Comparison of ENCODE assay signal across 8 cellular contexts in genomic region chr5:142012792-142013388, GRCh38. TPM values are rescaled to one million over a fixed set of nuclear protein-coding genes. Genes with fewer than 3 reads are reported as not detected.
DNase-seq lines count a peak whose midpoint lies in the region; ATAC-seq and FAIRE-seq lines count a peak whose summit lies in the region.

TSS of gene GNPDA1 (minus strand) at chr5:142013027. CDS start at chr5:142012035, 992 bp downstream.

- H3K27me3 ChIP-seq in SJSA1 (replicated peaks) (no peaks in the 10 kb centered on the region), neuronal stem cell (ENCODE audit: control insufficient read depth in 3 of 3, insufficient read depth in 3 of 3, low read depth in 1 of 3, low read length in 3 of 3) (no peaks in the 10 kb centered on the region)

- peak within 1 kb of the TSS; percentile 79 for H2BK5ac ChIP-seq in neuronal stem cell (ENCODE audit: low read length)

- H2AFZ ChIP-seq in neuronal stem cell (ENCODE audit: low read length), result peak within 1 kb of the TSS; percentile 77

- H2BK12ac ChIP-seq in neuronal stem cell (ENCODE audit: low read length), result no peak within 1 kb of the TSS

- H3K9me3 ChIP-seq in SJSA1 (replicated peaks) (no peaks in the 10 kb centered on the region), neuronal stem cell (replicated peaks in 1 of 2; ENCODE audit: control insufficient read depth in 2 of 2, insufficient read depth in 1 of 2, low read depth in 1 of 2, low read length in 2 of 2) (no peaks in the 10 kb centered on the region)

- H2BK15ac ChIP-seq in neuronal stem cell (ENCODE audit: low read length), result peak within 1 kb of the TSS; percentile 3

- ATAC-seq in GM19463 (IDR thresholded peaks at IDR 0.05; ENCODE audit: unreplicated experiment), result peak; percentile 63

- FAIRE-seq in frontal cortex (lab: Jason Lieb, UNC), result no peak

- H3K4me3 Mint-ChIP-seq in activated naive CD4-positive, alpha-beta T cell treated with anti-CD3 and anti-CD28 coated beads for 36 hours, result peak within 1 kb of the TSS; percentile 94

- H3K18ac ChIP-seq in neuronal stem cell (ENCODE audit: low read length), result peak within 1 kb of the TSS; percentile 94

- DNase-seq in COLO668 (lab: John Stamatoyannopoulos, UW; ENCODE audit: unreplicated experiment), result peak; percentile 82
- peak; percentile 90 for DNase-seq in HPDE6-E6E7 (ENCODE audit: extremely low spot score)
- DNase-seq in SJSA1 (ENCODE audit: low read depth in 1 of 2, low spot score in 2 of 2), result peak; percentile 52 to 78
- peak; percentile 69 for DNase-seq in activated naive CD4-positive, alpha-beta T cell treated with anti-CD3 and anti-CD28 coated beads for 36 hours
- peak; percentile 91 to 92 for DNase-seq in frontal cortex (ENCODE audit: low spot score in 2 of 2)
- no peak for DNase-seq in neuronal stem cell (ENCODE audit: low spot score)
- peak; percentile 80 for DNase-seq in superior temporal gyrus (ENCODE audit: extremely low spot score)

- peaks cover 76% of the 10 kb centered on the region for H3K4me1 Mint-ChIP-seq in activated naive CD4-positive, alpha-beta T cell treated with anti-CD3 and anti-CD28 coated beads for 36 hours (ENCODE audit: low read depth)

- WGBS in neuronal stem cell (ENCODE audit: extremely low coverage in 2 of 2, insufficient read length in 2 of 2, insufficient replicate concordance in 1 of 2), 2 donors, result no CpG with 5 or more reads among the region's 58 CpGs

- H3K4me2 ChIP-seq in neuronal stem cell (ENCODE audit: insufficient read depth, low read length, poor library complexity, severe bottlenecking), result peak within 1 kb of the TSS; percentile 85

- H3K9me3 Mint-ChIP-seq in activated naive CD4-positive, alpha-beta T cell treated with anti-CD3 and anti-CD28 coated beads for 36 hours, result peaks cover 2% of the 10 kb centered on the region

- H3K4ac ChIP-seq in neuronal stem cell (ENCODE audit: low read length), result no peak within 1 kb of the TSS

- peak within 1 kb of the TSS; percentile 94 for H3K27ac Mint-ChIP-seq in activated naive CD4-positive, alpha-beta T cell treated with anti-CD3 and anti-CD28 coated beads for 36 hours

- peak within 1 kb of the TSS; percentile 49 for H3K4me3 ChIP-seq in SJSA1
- peak within 1 kb of the TSS; percentile 45 to 82 for H3K4me3 ChIP-seq in neuronal stem cell (ENCODE audit: low read length in 2 of 2)

- H3K27ac ChIP-seq in SJSA1 (peak within 1 kb of the TSS; percentile 54), neuronal stem cell (replicated peaks; ENCODE audit: low read length) (peak within 1 kb of the TSS; percentile 8)

- H4K8ac ChIP-seq in neuronal stem cell (ENCODE audit: low read depth, low read length), result peak within 1 kb of the TSS; percentile 90

- no peak within 1 kb of the TSS for H4K91ac ChIP-seq in neuronal stem cell (ENCODE audit: low read depth, low read length, poor library complexity)

- peak within 1 kb of the TSS; percentile 85 for H3K9ac ChIP-seq in neuronal stem cell (ENCODE audit: low read depth, low read length, poor library complexity)

- peak within 1 kb of the TSS; percentile 81 for H3K23ac ChIP-seq in neuronal stem cell (ENCODE audit: low read depth, low read length, poor library complexity)

- intact Hi-C loops in activated naive CD4-positive, alpha-beta T cell treated with anti-CD3 and anti-CD28 coated beads for 36 hours (cut with micrococcal nuclease), result loop anchor here (5.0 to 10.0 kb wide), 2 partner anchors 419 to 1042 kb away; no protein-coding TSS in a partner anchor

- H2AK5ac ChIP-seq in neuronal stem cell (ENCODE audit: low read depth, low read length), result peak within 1 kb of the TSS; percentile 11

- H3K36me3 ChIP-seq in SJSA1 (no peaks in the 10 kb centered on the region; the same call in 1 of the 2 replicates), neuronal stem cell (replicated peaks in 1 of 2; ENCODE audit: control insufficient read depth in 2 of 2, insufficient read depth in 2 of 2, low read length in 2 of 2) (peaks cover 0 to 7% of the 10 kb centered on the region in 2 donors)

- no peak within 1 kb of the TSS for H2BK120ac ChIP-seq in neuronal stem cell (ENCODE audit: low read depth, low read length)

- CTCF ChIA-PET in activated naive CD4-positive, alpha-beta T cell treated with anti-CD3 and anti-CD28 coated beads for 36 hours (lab: Charles Lee), result interaction anchor here (1.5 to 12.7 kb wide), 9 partner anchors 10 to 132 kb away, joined by 3 to 137 read pairs (median 36); partner anchors contain the start of genes NDFIP1 and RNF14

- H3K79me1 ChIP-seq in neuronal stem cell (ENCODE audit: low read depth, low read length), result no peaks in the 10 kb centered on the region

- peak within 1 kb of the TSS; percentile 72 for H3K14ac ChIP-seq in neuronal stem cell (ENCODE audit: low read length)

- peaks cover 41% of the 10 kb centered on the region for H3K36me3 Mint-ChIP-seq in activated naive CD4-positive, alpha-beta T cell treated with anti-CD3 and anti-CD28 coated beads for 36 hours (ENCODE audit: low read depth)

- H3K4me1 ChIP-seq in SJSA1 (replicated peaks), result peaks cover 36% of the 10 kb centered on the region
- peaks cover 0 to 7% of the 10 kb centered on the region in 2 donors for H3K4me1 ChIP-seq in neuronal stem cell (ENCODE audit: control insufficient read depth in 2 of 2, insufficient read depth in 1 of 2, low read depth in 1 of 2, low read length in 2 of 2)

- H3K27me3 Mint-ChIP-seq in activated naive CD4-positive, alpha-beta T cell treated with anti-CD3 and anti-CD28 coated beads for 36 hours (ENCODE audit: low read depth), result no peaks in the 10 kb centered on the region

RNA-seq across cellular contexts. Expression of gene GNPDA1, which starts in this region (rescaled TPM):
- 27.0 and 55.7 TPM in 2 replicates for total RNA-seq in SJSA1 (2014; rRNA removed; shearing (Covaris generic))
- 100 to 1,000 TPM; 250 to 259 TPM for total RNA-seq in activated naive CD4-positive, alpha-beta T cell treated with anti-CD3 and anti-CD28 coated beads for 36 hours
- 16.3 TPM for total RNA-seq in frontal cortex
- polyA plus RNA-seq in neuronal stem cell (2013, experiment 1 of 2), result 83.7 TPM
- polyA plus RNA-seq in neuronal stem cell (2013, experiment 2 of 2), result 84.0 TPM
